2 cellular contexts compared by ENCODE assay signal in the genomic region with DNA sequence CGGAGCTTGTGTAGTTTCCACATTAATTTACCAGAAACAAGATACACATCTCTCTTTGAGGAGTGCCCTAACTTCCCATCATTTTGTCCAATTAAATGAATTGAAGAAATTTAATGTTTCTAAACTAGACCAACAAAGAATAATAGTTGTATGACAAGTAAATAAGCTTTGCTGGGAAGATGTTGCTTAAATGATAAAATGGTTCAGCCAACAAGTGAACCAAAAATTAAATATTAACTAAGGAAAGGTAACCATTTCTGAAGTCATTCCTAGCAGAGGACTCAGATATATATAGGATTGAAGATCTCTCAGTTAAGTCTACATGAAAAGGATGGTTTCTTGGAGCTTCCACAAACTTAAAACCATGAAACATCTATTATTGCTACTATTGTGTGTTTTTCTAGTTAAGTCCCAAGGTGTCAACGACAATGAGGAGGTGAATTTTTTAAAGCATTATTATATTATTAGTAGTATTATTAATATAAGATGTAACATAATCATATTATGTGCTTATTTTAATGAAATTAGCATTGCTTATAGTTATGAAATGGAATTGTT.
TF ChIP-seq lines count a peak whose summit lies in the region.

A gene (plus strand): TSS at position 315 of the 558 bp plus-strand sequence. CDS start 8 bp downstream, at position 323.

TF ChIP-seq in A549, 52 proteins besides CTCF, POLR2A, EP300 and RAD21:
- TF ChIP-seq POLR2AphosphoS2 (conservative IDR thresholded peaks at IDR 0.05; ENCODE audit: low read length) = no peak
- peak; percentile 25; the same call in 1 of the 2 replicates for TF ChIP-seq GATA3 (IDR thresholded peaks at IDR 0.05; ENCODE audit: borderline replicate concordance)

TF ChIP-seq in HCT116, 20 proteins besides CTCF, POLR2A, EP300 and RAD21:
- no peak for TF ChIP-seq ZNF274 (IDR thresholded peaks at IDR 0.05; ENCODE audit: low read depth, low read length)
- TF ChIP-seq FOSL1 (IDR thresholded peaks at IDR 0.05; ENCODE audit: low read depth) = no peak
- TF ChIP-seq YY1 (IDR thresholded peaks at IDR 0.05; ENCODE audit: extremely low read depth, insufficient replicate concordance, low read depth, low read length) = no peak
- TF ChIP-seq, protein P1, sequence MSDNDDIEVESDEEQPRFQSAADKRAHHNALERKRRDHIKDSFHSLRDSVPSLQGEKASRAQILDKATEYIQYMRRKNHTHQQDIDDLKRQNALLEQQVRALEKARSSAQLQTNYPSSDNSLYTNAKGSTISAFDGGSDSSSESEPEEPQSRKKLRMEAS (IDR thresholded peaks at IDR 0.05) = no peak
- TF ChIP-seq, protein P2, sequence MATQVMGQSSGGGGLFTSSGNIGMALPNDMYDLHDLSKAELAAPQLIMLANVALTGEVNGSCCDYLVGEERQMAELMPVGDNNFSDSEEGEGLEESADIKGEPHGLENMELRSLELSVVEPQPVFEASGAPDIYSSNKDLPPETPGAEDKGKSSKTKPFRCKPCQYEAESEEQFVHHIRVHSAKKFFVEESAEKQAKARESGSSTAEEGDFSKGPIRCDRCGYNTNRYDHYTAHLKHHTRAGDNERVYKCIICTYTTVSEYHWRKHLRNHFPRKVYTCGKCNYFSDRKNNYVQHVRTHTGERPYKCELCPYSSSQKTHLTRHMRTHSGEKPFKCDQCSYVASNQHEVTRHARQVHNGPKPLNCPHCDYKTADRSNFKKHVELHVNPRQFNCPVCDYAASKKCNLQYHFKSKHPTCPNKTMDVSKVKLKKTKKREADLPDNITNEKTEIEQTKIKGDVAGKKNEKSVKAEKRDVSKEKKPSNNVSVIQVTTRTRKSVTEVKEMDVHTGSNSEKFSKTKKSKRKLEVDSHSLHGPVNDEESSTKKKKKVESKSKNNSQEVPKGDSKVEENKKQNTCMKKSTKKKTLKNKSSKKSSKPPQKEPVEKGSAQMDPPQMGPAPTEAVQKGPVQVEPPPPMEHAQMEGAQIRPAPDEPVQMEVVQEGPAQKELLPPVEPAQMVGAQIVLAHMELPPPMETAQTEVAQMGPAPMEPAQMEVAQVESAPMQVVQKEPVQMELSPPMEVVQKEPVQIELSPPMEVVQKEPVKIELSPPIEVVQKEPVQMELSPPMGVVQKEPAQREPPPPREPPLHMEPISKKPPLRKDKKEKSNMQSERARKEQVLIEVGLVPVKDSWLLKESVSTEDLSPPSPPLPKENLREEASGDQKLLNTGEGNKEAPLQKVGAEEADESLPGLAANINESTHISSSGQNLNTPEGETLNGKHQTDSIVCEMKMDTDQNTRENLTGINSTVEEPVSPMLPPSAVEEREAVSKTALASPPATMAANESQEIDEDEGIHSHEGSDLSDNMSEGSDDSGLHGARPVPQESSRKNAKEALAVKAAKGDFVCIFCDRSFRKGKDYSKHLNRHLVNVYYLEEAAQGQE (IDR thresholded peaks at IDR 0.05; ENCODE audit: low read depth) = no peak
- TF ChIP-seq, protein P3, sequence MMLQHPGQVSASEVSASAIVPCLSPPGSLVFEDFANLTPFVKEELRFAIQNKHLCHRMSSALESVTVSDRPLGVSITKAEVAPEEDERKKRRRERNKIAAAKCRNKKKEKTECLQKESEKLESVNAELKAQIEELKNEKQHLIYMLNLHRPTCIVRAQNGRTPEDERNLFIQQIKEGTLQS (IDR thresholded peaks at IDR 0.05) = no peak
- TF ChIP-seq ZFX (IDR thresholded peaks at IDR 0.05) = no peak
- TF ChIP-seq EZH2 (IDR thresholded peaks at IDR 0.05) = no peak
- no peak for TF ChIP-seq TCF7L2 (IDR thresholded peaks at IDR 0.05; ENCODE audit: borderline replicate concordance, extremely low read depth, insufficient read depth, insufficient read length)
- TF ChIP-seq SP1 (IDR thresholded peaks at IDR 0.05; ENCODE audit: low read depth) = no peak
- no peak for TF ChIP-seq SIN3A (IDR thresholded peaks at IDR 0.05; ENCODE audit: low read depth)
- TF ChIP-seq JUND (IDR thresholded peaks at IDR 0.05) = no peak
- no peak for TF ChIP-seq ELF1 (IDR thresholded peaks at IDR 0.05; ENCODE audit: borderline replicate concordance, low read depth)
TF ChIP-seq in HCT116: peak in this region for 0.
